In genomic region chr5:157328277-157328912, GRCh38 we compare ENCODE assay signal across 7 cellular contexts.
DNase-seq lines count a peak whose midpoint lies in the region; ATAC-seq and TF ChIP-seq lines count a peak whose summit lies in the region.

No MANE protein-coding gene starts in this region.

- TF ChIP-seq RAD21 in HCT116 (IDR thresholded peaks at IDR 0.05; ENCODE audit: low read depth): peak; percentile 91

- POLR2A ChIA-PET in HCT116 (lab: Charles Lee): no interaction called here

- no peaks in the 10 kb centered on the region for H3K9me3 ChIP-seq in HCT116 (ENCODE audit: control insufficient read depth in 1 of 2, insufficient read depth in 1 of 2, low read depth in 1 of 2, low read length in 2 of 2)
- H3K9me3 ChIP-seq in MG63: no peaks in the 10 kb centered on the region
- H3K9me3 ChIP-seq in SK-N-MC (ENCODE audit: low read depth, low read length): no peaks in the 10 kb centered on the region
- H3K9me3 ChIP-seq in left ventricle myocardium inferior (replicated peaks): no peaks in the 10 kb centered on the region

- no peak for TF ChIP-seq POLR2A in HCT116 (IDR thresholded peaks at IDR 0.05; ENCODE audit: borderline replicate concordance, extremely low read depth, insufficient read depth, insufficient read length)

- RAD21 ChIA-PET in HCT116 (lab: Charles Lee; ENCODE audit: low non-redundant PET in 1 of 2, low total read pairs in 2 of 2, uncharacterized antibody in 2 of 2, unreplicated experiment in 2 of 2): interaction anchor here (0.8 to 1.3 kb wide), 5 partner anchors 14 to 415 kb away, joined by 3 read pairs; partner anchors contain the start of gene LSM11 (in 2 of the 2)

- peaks cover 0 to 4% of the 10 kb centered on the region in 2 experiments; a peak in 1 of 4 replicates for H3K36me3 ChIP-seq in HCT116 (ENCODE audit: control insufficient read depth in 1 of 2, insufficient read depth in 2 of 2, low read length in 2 of 2)
- H3K36me3 ChIP-seq in MG63: no peaks in the 10 kb centered on the region
- H3K36me3 ChIP-seq in SK-N-MC (ENCODE audit: insufficient read depth, low read length): no peaks in the 10 kb centered on the region; the same call in 1 of the 2 replicates
- peaks cover 41% of the 10 kb centered on the region for H3K36me3 ChIP-seq in left ventricle myocardium inferior
- H3K36me3 ChIP-seq in rectal smooth muscle tissue (ENCODE audit: control insufficient read depth, insufficient read depth, low read length): no peaks in the 10 kb centered on the region

- TF ChIP-seq CTCF in GM12872 (IDR thresholded peaks at IDR 0.05; ENCODE audit: insufficient read depth, low read depth, low read length): peak; percentile 95
- TF ChIP-seq CTCF in HCT116 (IDR thresholded peaks at IDR 0.05 in 2 of 3, conservative IDR thresholded peaks at IDR 0.05 in 1 of 3; ENCODE audit: borderline replicate concordance in 1 of 3, insufficient read depth in 1 of 3, low read depth in 2 of 3, low read length in 2 of 3): peak; percentile 92 to 95 (median 92)
- TF ChIP-seq CTCF in left ventricle myocardium inferior (IDR thresholded peaks at IDR 0.05; ENCODE audit: borderline replicate concordance): peak; percentile 96

- peaks cover 0 to 4% of the 10 kb centered on the region in 2 experiments; a peak in 1 of 4 replicates for H3K4me1 ChIP-seq in HCT116 (ENCODE audit: control insufficient read depth in 1 of 2, insufficient read depth in 2 of 2, low read length in 2 of 2)
- H3K4me1 ChIP-seq in left ventricle myocardium inferior: peaks cover 4% of the 10 kb centered on the region
- H3K4me1 ChIP-seq in rectal smooth muscle tissue (ENCODE audit: control insufficient read depth, insufficient read depth, low read length): peaks cover 5% of the 10 kb centered on the region

- H3K4me2 ChIP-seq in HCT116 (ENCODE audit: low read length): peak overlapping the region; percentile 57

- no TSS peak for BruUV-seq in HCT116 (replicated peaks; lab: Mats Ljungman, UMichigan)

- DNase-seq in HCT116 (ENCODE audit: low read depth, low spot score) (peak; percentile 58), MG63 (peak; percentile 74), SK-N-MC (ENCODE audit: low read depth, low spot score) (peak; percentile 50), amniotic stem cell (lab: John Stamatoyannopoulos, UW) (peak; percentile 51), left ventricle myocardium inferior (peak; percentile 48)

- H3K27ac ChIP-seq in HCT116 (ENCODE audit: low read depth, low read length) (no peak overlapping the region), SK-N-MC (no peak overlapping the region), left ventricle myocardium inferior (replicated peaks) (no peak overlapping the region), rectal smooth muscle tissue (ENCODE audit: low read depth, low read length) (no peak overlapping the region)

- CTCF ChIA-PET in HCT116 (lab: Charles Lee): interaction anchor here (0.8 to 2.6 kb wide), 21 partner anchors 9 to 420 kb away, joined by 3 to 18 read pairs (median 6); partner anchors contain the start of gene LSM11

- H4K20me1 ChIP-seq in HCT116 (ENCODE audit: insufficient read depth): no peaks in the 10 kb centered on the region

- no peaks in the 10 kb centered on the region for H3K9me2 ChIP-seq in HCT116 (ENCODE audit: insufficient read depth)

- no peak overlapping the region for H3K9ac ChIP-seq in HCT116 (ENCODE audit: low read length)
- H3K9ac ChIP-seq in SK-N-MC (ENCODE audit: insufficient read length): peak overlapping the region; percentile 42
- no peak overlapping the region for H3K9ac ChIP-seq in rectal smooth muscle tissue (ENCODE audit: low read length)

- peak; percentile 98 for ATAC-seq in HCT116

- H3K27me3 ChIP-seq in HCT116 (ENCODE audit: insufficient read depth, low read length) (no peaks in the 10 kb centered on the region), MG63 (peaks cover 2% of the 10 kb centered on the region; the same call in 1 of the 2 replicates), left ventricle myocardium inferior (ENCODE audit: low read depth) (no peaks in the 10 kb centered on the region), rectal smooth muscle tissue (ENCODE audit: control insufficient read depth, insufficient read depth, low read length) (no peaks in the 10 kb centered on the region)

- no peaks in the 10 kb centered on the region for H3K79me2 ChIP-seq in HCT116 (ENCODE audit: insufficient read depth, low read length)

- 0 out of 4 replicates have a peak overlapping the region, but pooled peaks of 1 of the 2 experiments have one; percentile 12 for H3K4me3 ChIP-seq in HCT116 (replicated peaks in 1 of 2; ENCODE audit: low read depth in 1 of 2, low read length in 2 of 2)
- peak overlapping the region; percentile 29 for H3K4me3 ChIP-seq in MG63
- H3K4me3 ChIP-seq in SK-N-MC: peak overlapping the region; percentile 71
- peak overlapping the region; percentile 38 for H3K4me3 ChIP-seq in left ventricle myocardium inferior
- peak overlapping the region; percentile 43 for H3K4me3 ChIP-seq in rectal smooth muscle tissue (ENCODE audit: low read length)

- intact Hi-C loops in HCT116 (cut with micrococcal nuclease) (loop anchor here (1.0 kb wide), 3 partner anchors 149 to 415 kb away; partner anchors contain the start of gene LSM11), left ventricle myocardium inferior (cut with micrococcal nuclease) (no loop called here)

- H2AFZ ChIP-seq in HCT116 (ENCODE audit: low read depth, low read length, poor library complexity, severe bottlenecking): peak overlapping the region; percentile 42

TF ChIP-seq in HCT116, 20 proteins besides CTCF, POLR2A, EP300 and RAD21:
- TF ChIP-seq SRF (IDR thresholded peaks at IDR 0.05; ENCODE audit: low read depth) (0 out of 2 replicates have a peak, but pooled peaks have one; percentile 7), EGR1 (IDR thresholded peaks at IDR 0.05; ENCODE audit: low read depth) (no peak)
